Comparison of ENCODE assay signal across 11 cellular contexts in genomic region chr17:44793885-44794698, GRCh38. TPM values are rescaled to one million over a fixed set of nuclear protein-coding genes. Genes with fewer than 3 reads are reported as not detected.
DNase-seq lines count a peak whose midpoint lies in the region; ATAC-seq and TF ChIP-seq lines count a peak whose summit lies in the region.
"Had no signal": no experiment of that assay in that cellular context is flagged by ENCODE, and none has a peak within 500 bp of the region (broad histone marks: within the 10 kb centered on the region; RNA-seq: fewer than 3 reads in every experiment).

No MANE protein-coding gene starts in this region.

- H3K4me3 ChIP-seq in HCT116 (replicated peaks in 1 of 2; ENCODE audit: low read depth in 1 of 2, low read length in 2 of 2): peak overlapping the region in 1 of 2 experiments; percentile 22; a peak in 2 of 4 replicates
- no peak overlapping the region for H3K4me3 ChIP-seq in right cardiac atrium (ENCODE audit: low read length)
- peak overlapping the region; percentile 16 for H3K4me3 ChIP-seq in skeletal muscle satellite cell (ENCODE audit: low read length)

- H3K9me3 ChIP-seq in HCT116 (ENCODE audit: control insufficient read depth in 1 of 2, insufficient read depth in 1 of 2, low read depth in 1 of 2, low read length in 2 of 2): no peaks in the 10 kb centered on the region
- no peaks in the 10 kb centered on the region for H3K9me3 ChIP-seq in right cardiac atrium (ENCODE audit: control insufficient read depth, low read length)
- H3K9me3 ChIP-seq in skeletal muscle satellite cell (replicated peaks; ENCODE audit: low read length): no peaks in the 10 kb centered on the region

- no peaks in the 10 kb centered on the region for H3K27me3 ChIP-seq in HCT116 (ENCODE audit: insufficient read depth, low read length)
- H3K27me3 ChIP-seq in right cardiac atrium (ENCODE audit: control insufficient read depth, insufficient read depth): no peaks in the 10 kb centered on the region
- H3K27me3 ChIP-seq in skeletal muscle satellite cell (ENCODE audit: control insufficient read depth, insufficient read depth, low read length): no peaks in the 10 kb centered on the region

- H3K4me2 ChIP-seq in HCT116 (ENCODE audit: low read length) (peak overlapping the region; percentile 65), skeletal muscle satellite cell (ENCODE audit: low read length) (peak overlapping the region; percentile 52)

- H2AFZ ChIP-seq in HCT116 (ENCODE audit: low read depth, low read length, poor library complexity, severe bottlenecking): no peak overlapping the region

- H3K9me2 ChIP-seq in HCT116 (ENCODE audit: insufficient read depth): no peaks in the 10 kb centered on the region

- TF ChIP-seq CTCF in HCT116 (IDR thresholded peaks at IDR 0.05 in 2 of 3, conservative IDR thresholded peaks at IDR 0.05 in 1 of 3; ENCODE audit: borderline replicate concordance in 1 of 3, insufficient read depth in 1 of 3, low read depth in 2 of 3, low read length in 2 of 3) (no peak), brain (conservative IDR thresholded peaks at IDR 0.05) (no peak)

- RAD21 ChIA-PET in HCT116 (lab: Charles Lee; ENCODE audit: low non-redundant PET in 1 of 2, low total read pairs in 2 of 2, uncharacterized antibody in 2 of 2, unreplicated experiment in 2 of 2): no interaction called here

- H3K36me3 Mint-ChIP-seq in brain: no peaks in the 10 kb centered on the region
- no peaks in the 10 kb centered on the region for H3K36me3 Mint-ChIP-seq in naive thymus-derived CD8-positive, alpha-beta T cell
- H3K36me3 Mint-ChIP-seq: activated naive CD4-positive, alpha-beta T cell treated with anti-CD3 and anti-CD28 coated beads, Interleukin-2, amount 10 ng/mL, durations not matched to agents 7 days and 5 days had no signal

- H3K9ac ChIP-seq in HCT116 (ENCODE audit: low read length): peak overlapping the region; percentile 51
- peak overlapping the region; percentile 77 for H3K9ac ChIP-seq in skeletal muscle satellite cell (ENCODE audit: low read depth, low read length)

- CTCF ChIA-PET in HCT116 (lab: Charles Lee): interaction anchor here (1.6 to 3.7 kb wide), 2 partner anchors 14 to 19 kb away, joined by 3 to 12 read pairs; no protein-coding TSS in a partner anchor

- no peak for TF ChIP-seq POLR2A in HCT116 (IDR thresholded peaks at IDR 0.05; ENCODE audit: borderline replicate concordance, extremely low read depth, insufficient read depth, insufficient read length)

- ATAC-seq in HCT116: no peak
- ATAC-seq in right cardiac atrium: peak; percentile 41 to 45
- no peak for ATAC-seq in HG03135 (IDR thresholded peaks at IDR 0.05; ENCODE audit: unreplicated experiment)
- no peak for ATAC-seq in naive thymus-derived CD8-positive, alpha-beta T cell

- WGBS in right cardiac atrium: 31% methylated on average over 14 of the region's 14 CpGs

- H4K20me1 ChIP-seq in HCT116 (ENCODE audit: insufficient read depth): no peaks in the 10 kb centered on the region

- peak overlapping the region; percentile 61 for H3K27ac ChIP-seq in HCT116 (ENCODE audit: low read depth, low read length)
- peak overlapping the region; percentile 99 for H3K27ac ChIP-seq in right cardiac atrium (ENCODE audit: low read length)

- H3K27me3 Mint-ChIP-seq in brain: no peaks in the 10 kb centered on the region
- H3K27me3 Mint-ChIP-seq in naive thymus-derived CD8-positive, alpha-beta T cell: peaks cover 0 to 4% (median 0%) of the 10 kb centered on the region in 5 donors
- H3K27me3 Mint-ChIP-seq: activated B cell treated with CpG ODN at 0.5 μM for 24 hours had no signal

- peak overlapping the region; percentile 16 to 93 (median 49) for H3K27ac Mint-ChIP-seq in brain
- no peak overlapping the region for H3K27ac Mint-ChIP-seq in naive thymus-derived CD8-positive, alpha-beta T cell
- H3K27ac Mint-ChIP-seq: activated B cell treated with CpG ODN at 0.5 μM for 24 hours; activated naive CD4-positive, alpha-beta T cell treated with anti-CD3 and anti-CD28 coated beads, Interleukin-2, amount 10 ng/mL, durations not matched to agents 7 days and 5 days had no signal

- peaks cover 31% of the 10 kb centered on the region for H3K4me1 Mint-ChIP-seq in brain
- no peaks in the 10 kb centered on the region for H3K4me1 Mint-ChIP-seq in naive thymus-derived CD8-positive, alpha-beta T cell
- H3K4me1 Mint-ChIP-seq: activated B cell treated with CpG ODN at 0.5 μM for 24 hours had no signal

- TF ChIP-seq RAD21 in HCT116 (IDR thresholded peaks at IDR 0.05; ENCODE audit: low read depth): no peak

- POLR2A ChIA-PET in HCT116 (lab: Charles Lee): interaction anchor here (1.2 to 1.4 kb wide), 2 partner anchors 27 to 356 kb away, joined by 4 read pairs; no protein-coding TSS in a partner anchor
- POLR2A ChIA-PET in naive thymus-derived CD8-positive, alpha-beta T cell (lab: Charles Lee): no interaction called here

- peak overlapping the region in 2 of 5 experiments; percentile 23 to 56 for H3K4me3 Mint-ChIP-seq in brain
- H3K4me3 Mint-ChIP-seq in naive thymus-derived CD8-positive, alpha-beta T cell: no peak overlapping the region
- H3K4me3 Mint-ChIP-seq: activated B cell treated with CpG ODN at 0.5 μM for 24 hours; activated naive CD4-positive, alpha-beta T cell treated with anti-CD3 and anti-CD28 coated beads, Interleukin-2, amount 10 ng/mL, durations not matched to agents 7 days and 5 days had no signal

- intact Hi-C loops in HCT116 (cut with micrococcal nuclease): no loop called here
- intact Hi-C loops in right cardiac atrium (cut with DNase I): no loop called here

- H3K79me2 ChIP-seq in HCT116 (ENCODE audit: insufficient read depth, low read length): peaks cover 8% of the 10 kb centered on the region; the same call in 1 of the 2 replicates

- H3K4me1 ChIP-seq in HCT116 (ENCODE audit: control insufficient read depth in 1 of 2, insufficient read depth in 2 of 2, low read length in 2 of 2): peaks cover 15 to 57% of the 10 kb centered on the region in 2 experiments
- H3K4me1 ChIP-seq in right cardiac atrium (ENCODE audit: control insufficient read depth, insufficient read depth, low read length): peaks cover 11% of the 10 kb centered on the region
- H3K4me1 ChIP-seq in skeletal muscle satellite cell (ENCODE audit: control insufficient read depth, insufficient read depth, low read length): peaks cover 27% of the 10 kb centered on the region

- H3K36me3 ChIP-seq in HCT116 (ENCODE audit: control insufficient read depth in 1 of 2, insufficient read depth in 2 of 2, low read length in 2 of 2) (peaks cover 0 to 9% of the 10 kb centered on the region in 2 experiments; a peak in 1 of 4 replicates), skeletal muscle satellite cell (ENCODE audit: insufficient read depth, low read length) (peaks cover 11% of the 10 kb centered on the region)

- no peaks in the 10 kb centered on the region for H3K9me3 Mint-ChIP-seq in brain
- no peaks in the 10 kb centered on the region for H3K9me3 Mint-ChIP-seq in naive thymus-derived CD8-positive, alpha-beta T cell
- H3K9me3 Mint-ChIP-seq: activated B cell treated with CpG ODN at 0.5 μM for 24 hours; activated naive CD4-positive, alpha-beta T cell treated with anti-CD3 and anti-CD28 coated beads, Interleukin-2, amount 10 ng/mL, durations not matched to agents 7 days and 5 days had no signal

- DNase-seq in HCT116 (ENCODE audit: low read depth, low spot score) (no peak), right cardiac atrium (peak in 2 of 3 donors; percentile 27 to 42), SKM-1 (lab: John Stamatoyannopoulos, UW; ENCODE audit: unreplicated experiment) (no peak), NCI-H748 (lab: John Stamatoyannopoulos, UW; ENCODE audit: unreplicated experiment) (no peak)
- DNase-seq in naive thymus-derived CD8-positive, alpha-beta T cell: no peak
- DNase-seq: activated B cell treated with CpG ODN at 0.5 μM for 24 hours; activated naive CD4-positive, alpha-beta T cell treated with anti-CD3 and anti-CD28 coated beads, Interleukin-2, amount 10 ng/mL, durations not matched to agents 7 days and 5 days had no signal

- BruUV-seq in HCT116 (replicated peaks; lab: Mats Ljungman, UMichigan): TSS peak; percentile 15

TF ChIP-seq in HCT116, 20 proteins besides CTCF, POLR2A, EP300 and RAD21:
- TF ChIP-seq EZH2phosphoT487 (IDR thresholded peaks at IDR 0.05; ENCODE audit: borderline replicate concordance) (no peak), CBX3 (IDR thresholded peaks at IDR 0.05; ENCODE audit: low read depth) (no peak), SIN3A (IDR thresholded peaks at IDR 0.05; ENCODE audit: low read depth) (no peak), FOSL1 (IDR thresholded peaks at IDR 0.05; ENCODE audit: low read depth) (no peak)

RNA-seq across cellular contexts. Expression of gene ADAM11, which starts 35.3 kb away (rescaled TPM):
- total RNA-seq in HCT116 (2021; ENCODE audit: unreplicated experiment): 7.7 TPM
- 3.5 and 4.0 TPM in 2 replicates for polyA plus RNA-seq in HCT116 (2012)
- polyA plus RNA-seq in brain (ENCODE audit: insufficient read depth, low read depth, low replicate concordance): 5.5 TPM
- 10 to 100 TPM in 3 of 4 donors, 1 to 10 TPM in 1; 9.5 to 43.3 (median 34.0) TPM for total RNA-seq in right cardiac atrium
- 21.5 TPM for polyA plus RNA-seq in right cardiac atrium
- total RNA-seq in skeletal muscle satellite cell (2012; rRNA removed): 0.51 TPM in 1 of 2 replicates, not detected in the other
- total RNA-seq in naive thymus-derived CD8-positive, alpha-beta T cell: under 1 TPM; 0.86 to 0.93 TPM
- polyA plus RNA-seq in naive thymus-derived CD8-positive, alpha-beta T cell: under 1 TPM; 0.17 to 0.46 (median 0.19) TPM

RNA-seq across cellular contexts. Expression of gene GJC1, which starts 36.0 kb away (rescaled TPM):
- 62.4 TPM for total RNA-seq in HCT116 (2021; ENCODE audit: unreplicated experiment)
- 22.6 and 27.0 TPM in 2 replicates for polyA plus RNA-seq in HCT116 (2012)
- polyA plus RNA-seq in brain (ENCODE audit: insufficient read depth, low read depth, low replicate concordance): 6.8 TPM
- 10 to 100 TPM; 35.2 to 64.0 (median 48.5) TPM for total RNA-seq in right cardiac atrium
- polyA plus RNA-seq in right cardiac atrium: 20.8 TPM
- total RNA-seq in skeletal muscle satellite cell (2012; rRNA removed): 7.2 and 19.8 TPM in 2 replicates
- total RNA-seq in naive thymus-derived CD8-positive, alpha-beta T cell: not detected
- polyA plus RNA-seq in naive thymus-derived CD8-positive, alpha-beta T cell: not detected

RNA-seq across cellular contexts. Expression of gene HIGD1B, which starts 53.6 kb away (rescaled TPM):
- not detected for total RNA-seq in HCT116 (2021; ENCODE audit: unreplicated experiment)
- 0.32 and 0.48 TPM in 2 replicates for polyA plus RNA-seq in HCT116 (2012)
- polyA plus RNA-seq in brain (ENCODE audit: insufficient read depth, low read depth, low replicate concordance): 21.9 TPM
- 1 to 10 TPM; 1.6 to 5.5 (median 3.6) TPM for total RNA-seq in right cardiac atrium
- 10.3 TPM for polyA plus RNA-seq in right cardiac atrium
- not detected in 2 replicates for total RNA-seq in skeletal muscle satellite cell (2012; rRNA removed)
- not detected for total RNA-seq in naive thymus-derived CD8-positive, alpha-beta T cell
- polyA plus RNA-seq in naive thymus-derived CD8-positive, alpha-beta T cell: under 1 TPM in 2 of 3 donors, not detected in 1; 0.35 to 0.75 TPM
- total RNA-seq: activated B cell treated with CpG ODN at 0.5 μM for 24 hours, MCF 10A had no signal

Comparison
In these comparisons a context has a peak if more than half of its experiments do, and no peak if none do; other contexts are left out.
1. ATAC-seq: peak in right cardiac atrium (2 of 2); none in HCT116 (single experiment), HG03135 (single experiment) and naive thymus-derived CD8-positive, alpha-beta T cell (0 of 2).
2. DNase-seq: peak in right cardiac atrium (2 of 3); none in HCT116 (single experiment), SKM-1 (single experiment), naive thymus-derived CD8-positive, alpha-beta T cell (0 of 10) and NCI-H748 (single experiment).
3. H3K27ac Mint-ChIP-seq: peak in brain (5 of 5); none in naive thymus-derived CD8-positive, alpha-beta T cell (0 of 10).
4. RNA of gene GJC1, which starts 36.0 kb away (total RNA-seq): 62.4 TPM in HCT116 (single experiment) and 35.2 to 64.0 TPM in right cardiac atrium; not detected in naive thymus-derived CD8-positive, alpha-beta T cell; every median in the first group is over 10 times any median in the second.